ENCODE assay signal across 11 cellular contexts in the genomic region with DNA sequence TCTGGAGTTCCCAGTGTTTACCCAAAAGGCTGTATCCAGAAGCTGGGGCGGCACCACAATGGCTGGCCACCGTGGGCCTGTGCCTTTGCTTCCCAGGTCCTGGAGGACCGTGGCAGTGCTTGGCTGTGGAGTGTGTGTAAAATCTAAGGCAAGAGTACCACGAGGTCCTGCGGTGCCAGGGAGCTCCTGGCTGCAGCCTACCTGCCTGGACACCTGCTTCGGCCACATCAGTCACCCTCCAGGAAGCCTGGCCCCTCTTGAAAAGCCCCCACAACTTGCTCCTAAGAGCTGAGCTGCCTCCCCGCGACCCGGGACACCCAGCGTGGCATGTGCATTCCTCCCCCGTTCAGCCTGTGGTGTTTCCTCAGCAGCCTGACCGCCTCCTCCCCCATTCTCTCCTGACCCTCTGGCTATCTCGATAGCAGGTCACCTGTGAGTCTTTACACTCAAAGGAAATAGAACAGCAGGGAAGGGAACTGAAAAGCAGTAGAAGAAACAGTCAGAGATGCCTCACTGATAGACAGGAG. TPM values are rescaled to one million over a fixed set of nuclear protein-coding genes. Genes with fewer than 3 reads are reported as not detected.
DNase-seq lines count a peak whose midpoint lies in the region; ATAC-seq and TF ChIP-seq lines count a peak whose summit lies in the region.
"Had no signal": no experiment of that assay in that cellular context is flagged by ENCODE, and none has a peak within 500 bp of the region (broad histone marks: within the 10 kb centered on the region; RNA-seq: fewer than 3 reads in every experiment).

No MANE protein-coding gene starts in this region.

- no peak for ATAC-seq in activated CD4-positive, alpha-beta T cell treated with anti-CD3 and anti-CD28 coated beads for 36 hours
- ATAC-seq in activated B cell treated with CpG ODN at 0.5 μM for 24 hours (ENCODE audit: low read depth): no peak
- ATAC-seq in stimulated activated naive CD8-positive, alpha-beta T cell treated with anti-CD3 and anti-CD28 coated beads, Interleukin-15, Interleukin-2, amounts not matched to agents 100 U/mL and 50 U/mL, for 24 hours: peak; percentile 7

- peak overlapping the region; percentile 83 for H3K27ac ChIP-seq in hepatocyte
- H3K27ac ChIP-seq: A549 had no signal

- no peak overlapping the region for H3K4me3 Mint-ChIP-seq in activated CD4-positive, alpha-beta T cell treated with anti-CD3 and anti-CD28 coated beads for 36 hours
- no peak overlapping the region for H3K4me3 Mint-ChIP-seq in activated B cell treated with CpG ODN at 0.5 μM for 24 hours

- H3K9me3 Mint-ChIP-seq in activated CD4-positive, alpha-beta T cell treated with anti-CD3 and anti-CD28 coated beads for 36 hours (ENCODE audit: low read depth): no peaks in the 10 kb centered on the region
- H3K9me3 Mint-ChIP-seq in activated B cell treated with CpG ODN at 0.5 μM for 24 hours: no peaks in the 10 kb centered on the region

- H3K36me3 ChIP-seq in hepatocyte (replicated peaks; ENCODE audit: insufficient read depth, low read depth): no peaks in the 10 kb centered on the region

- no peak for TF ChIP-seq CTCF in activated B cell treated with CpG ODN at 0.5 μM for 24 hours (IDR thresholded peaks at IDR 0.05)
- no peak for TF ChIP-seq CTCF in hepatocyte (IDR thresholded peaks at IDR 0.05; ENCODE audit: poor library complexity)

- H3K4me1 Mint-ChIP-seq in activated CD4-positive, alpha-beta T cell treated with anti-CD3 and anti-CD28 coated beads for 36 hours: peaks cover 8% of the 10 kb centered on the region
- H3K4me1 Mint-ChIP-seq in activated B cell treated with CpG ODN at 0.5 μM for 24 hours: no peaks in the 10 kb centered on the region

- no peaks in the 10 kb centered on the region for H3K9me2 ChIP-seq in hepatocyte (replicated peaks; ENCODE audit: insufficient read depth)

- DNase-seq in activated CD4-positive, alpha-beta T cell treated with anti-CD3 and anti-CD28 coated beads for 36 hours: no peak
- DNase-seq in activated CD4-positive, alpha-beta T cell treated with anti-CD3 and anti-CD28 coated beads for 1 hour: no peak
- DNase-seq in activated B cell treated with CpG ODN at 0.5 μM for 24 hours: no peak
- DNase-seq in hepatocyte (ENCODE audit: low spot score): no peak
- no peak for DNase-seq in stimulated activated naive CD8-positive, alpha-beta T cell treated with anti-CD3 and anti-CD28 coated beads, Interleukin-15, Interleukin-2, amounts not matched to agents 100 U/mL and 50 U/mL, for 24 hours
- no peak for DNase-seq in GM19240 (ENCODE audit: insufficient read length, low spot score)
- DNase-seq in cerebellar cortex (ENCODE audit: low spot score): no peak
- DNase-seq in NCI-H128 (lab: John Stamatoyannopoulos, UW; ENCODE audit: unreplicated experiment): no peak
- DNase-seq: activated effector memory CD4-positive, alpha-beta T cell treated with anti-CD3 and anti-CD28 coated beads, Interleukin-2, amount 50 U/mL, for 16 hours; stimulated activated CD4-positive, alpha-beta T cell treated with anti-CD3 and anti-CD28 coated beads, Interleukin-15, amount 100 ng/mL, for 24 hours had no signal

- H3K27me3 ChIP-seq in hepatocyte: no peaks in the 10 kb centered on the region

- H3K27me3 Mint-ChIP-seq in activated CD4-positive, alpha-beta T cell treated with anti-CD3 and anti-CD28 coated beads for 36 hours: no peaks in the 10 kb centered on the region
- H3K27me3 Mint-ChIP-seq in activated B cell treated with CpG ODN at 0.5 μM for 24 hours: no peaks in the 10 kb centered on the region

- POLR2A ChIA-PET in activated CD4-positive, alpha-beta T cell treated with anti-CD3 and anti-CD28 coated beads for 36 hours (lab: Charles Lee): interaction anchor here (0.6 kb wide), 1 partner anchor 618 kb away, joined by 3 read pairs; no protein-coding TSS in a partner anchor
- POLR2A ChIA-PET in activated B cell treated with CpG ODN at 0.5 μM for 24 hours (lab: Charles Lee): interaction anchor here (0.5 to 0.6 kb wide), 3 partner anchors 10 to 455 kb away, joined by 3 to 4 read pairs (median 3); no protein-coding TSS in a partner anchor

- H3K4me3 ChIP-seq in hepatocyte: no peak overlapping the region
- H3K4me3 ChIP-seq: A549 had no signal

- H3K27ac Mint-ChIP-seq in activated CD4-positive, alpha-beta T cell treated with anti-CD3 and anti-CD28 coated beads for 36 hours: peak overlapping the region; percentile 19
- H3K27ac Mint-ChIP-seq in activated B cell treated with CpG ODN at 0.5 μM for 24 hours: peak overlapping the region; percentile 37

- no peaks in the 10 kb centered on the region for H4K20me1 ChIP-seq in hepatocyte (ENCODE audit: insufficient read depth, poor library complexity, severe bottlenecking)

- H3K4me2 ChIP-seq in hepatocyte: no peak overlapping the region
- H3K4me2 ChIP-seq: A549 had no signal

- no peaks in the 10 kb centered on the region for H3K9me3 ChIP-seq in hepatocyte (ENCODE audit: low read depth)
- H3K9me3 ChIP-seq: A549 had no signal

- peaks cover 55% of the 10 kb centered on the region for H3K4me1 ChIP-seq in hepatocyte (ENCODE audit: insufficient read depth)
- H3K4me1 ChIP-seq: A549 had no signal

- CTCF ChIA-PET in activated CD4-positive, alpha-beta T cell treated with anti-CD3 and anti-CD28 coated beads for 36 hours (lab: Charles Lee): interaction anchor here (1.0 kb wide), 1 partner anchor 210 kb away, joined by 3 read pairs; no protein-coding TSS in a partner anchor
- CTCF ChIA-PET in activated B cell treated with CpG ODN at 0.5 μM for 24 hours (lab: Charles Lee): no interaction called here

- peaks cover 23% of the 10 kb centered on the region for H3K36me3 Mint-ChIP-seq in activated CD4-positive, alpha-beta T cell treated with anti-CD3 and anti-CD28 coated beads for 36 hours (ENCODE audit: low read depth)
- H3K36me3 Mint-ChIP-seq in activated B cell treated with CpG ODN at 0.5 μM for 24 hours (ENCODE audit: low read depth): peaks cover 79% of the 10 kb centered on the region

- 85% methylated on average over 13 of the region's 13 CpGs for WGBS in hepatocyte (ENCODE audit: low lambda C conversion rate, missing lambda C conversion rate)

- H2AFZ ChIP-seq in hepatocyte: no peak overlapping the region

- peaks cover 2% of the 10 kb centered on the region for H3K79me2 ChIP-seq in hepatocyte

- intact Hi-C loops in activated CD4-positive, alpha-beta T cell treated with anti-CD3 and anti-CD28 coated beads for 36 hours (cut with DNase I, micrococcal nuclease): no loop called here
- intact Hi-C loops in activated B cell treated with CpG ODN at 0.5 μM for 24 hours (cut with micrococcal nuclease): no loop called here

RNA-seq across cellular contexts. Expression of a gene that starts 7.9 kb away (rescaled TPM):
- 1 to 10 TPM; 9.4 to 9.8 TPM for total RNA-seq in activated CD4-positive, alpha-beta T cell treated with anti-CD3 and anti-CD28 coated beads for 36 hours
- 10.7 and 11.1 TPM in 2 replicates for total RNA-seq in activated B cell treated with CpG ODN at 0.5 μM for 24 hours
- total RNA-seq in hepatocyte: 16.2 and 16.7 TPM in 2 replicates
- polyA plus RNA-seq in hepatocyte: 18.4 and 25.3 TPM in 2 replicates

RNA-seq across cellular contexts. Expression of a gene that starts 25.3 kb away (rescaled TPM):
- 1 to 10 TPM in 1 of 2 experiments, under 1 TPM in 1; 0.93 to 1.4 TPM for total RNA-seq in activated CD4-positive, alpha-beta T cell treated with anti-CD3 and anti-CD28 coated beads for 36 hours
- 0.15 and 0.22 TPM in 2 replicates for total RNA-seq in activated B cell treated with CpG ODN at 0.5 μM for 24 hours
- total RNA-seq in hepatocyte: 55.0 and 58.7 TPM in 2 replicates
- 74.1 and 88.0 TPM in 2 replicates for polyA plus RNA-seq in hepatocyte

Comparison
In these comparisons a context has a peak if more than half of its experiments do, and no peak if none do; other contexts are left out.
1. RNA of a gene that starts 25.3 kb away (total RNA-seq): 55.0 to 58.7 TPM in hepatocyte; 0.93 to 1.4 TPM in activated CD4-positive, alpha-beta T cell treated with anti-CD3 and anti-CD28 coated beads for 36 hours and 0.15 to 0.22 TPM in activated B cell treated with CpG ODN at 0.5 μM for 24 hours; every median in the first group is over 10 times any median in the second.